In genomic region chr9:128008171-128008570, GRCh38 we compare ENCODE assay signal across 14 cellular contexts. TPM values are rescaled to one million over a fixed set of nuclear protein-coding genes. Genes with fewer than 3 reads are reported as not detected.
DNase-seq lines count a peak whose midpoint lies in the region; ATAC-seq, FAIRE-seq and TF ChIP-seq lines count a peak whose summit lies in the region.
"Had no signal": no experiment of that assay in that cellular context is flagged by ENCODE, and none has a peak within 500 bp of the region (broad histone marks: within the 10 kb centered on the region; RNA-seq: fewer than 3 reads in every experiment).

No MANE protein-coding gene starts in this region.

- POLR2A ChIA-PET in GM12878 (lab: Charles Lee) (interaction anchor here (0.6 to 1.7 kb wide), 4 partner anchors 18 to 38 kb away, joined by 3 to 7 read pairs (median 4); partner anchors contain the start of gene EEIG1), GM10248 (lab: Yijun Ruan, JAX) (interaction anchor here (0.6 kb wide), 1 partner anchor 1440 kb away, joined by 3 read pairs; no protein-coding TSS in a partner anchor)

- H3K27me3 Mint-ChIP-seq in activated CD4-positive, alpha-beta T cell treated with anti-CD3 and anti-CD28 coated beads, Interleukin-2, amount 10 ng/mL, durations not matched to agents 24 days and 14 days, result no peaks in the 10 kb centered on the region

- no TSS peak for BruUV-seq in GM12878 (replicated peaks; lab: Mats Ljungman, UMichigan)

- peaks cover 9% of the 10 kb centered on the region for H3K36me3 Mint-ChIP-seq in activated CD4-positive, alpha-beta T cell treated with anti-CD3 and anti-CD28 coated beads, Interleukin-2, amount 10 ng/mL, durations not matched to agents 24 days and 14 days (ENCODE audit: low read depth)

- peak overlapping the region; percentile 93 for H3K27ac Mint-ChIP-seq in activated CD4-positive, alpha-beta T cell treated with anti-CD3 and anti-CD28 coated beads, Interleukin-2, amount 10 ng/mL, durations not matched to agents 24 days and 14 days

- H3K9me3 ChIP-seq in GM12878 (replicated peaks; ENCODE audit: control insufficient read depth, insufficient read depth, low read length), result peaks cover 2% of the 10 kb centered on the region; the same call in 1 of the 3 replicates
- H3K9me3 ChIP-seq: esophagus muscularis mucosa had no signal

- H3K4me2 ChIP-seq in GM12878 (ENCODE audit: control insufficient read depth, insufficient read depth), result peak overlapping the region; percentile 61

- H3K4me1 Mint-ChIP-seq in activated CD4-positive, alpha-beta T cell treated with anti-CD3 and anti-CD28 coated beads, Interleukin-2, amount 10 ng/mL, durations not matched to agents 24 days and 14 days, result peaks cover 35% of the 10 kb centered on the region

- H3K27me3 ChIP-seq in GM12878 (replicated peaks in 1 of 2; ENCODE audit: control insufficient read depth in 2 of 2, insufficient read depth in 2 of 2, low read length in 1 of 2) (no peaks in the 10 kb centered on the region), rectal smooth muscle tissue (ENCODE audit: control insufficient read depth, insufficient read depth, low read length) (no peaks in the 10 kb centered on the region)
- H3K27me3 ChIP-seq: esophagus muscularis mucosa, tibial nerve had no signal

- H3K9me3 Mint-ChIP-seq in activated CD4-positive, alpha-beta T cell treated with anti-CD3 and anti-CD28 coated beads, Interleukin-2, amount 10 ng/mL, durations not matched to agents 24 days and 14 days, result peaks cover 5% of the 10 kb centered on the region

- in situ Hi-C loops in GM12878 (cut with MboI), result no loop called here

- SMC1A ChIA-PET in GM12878 (lab: Charles Lee; ENCODE audit: uncharacterized antibody, unreplicated experiment), result interaction anchor here (1.0 to 1.9 kb wide), 2 partner anchors 19 to 26 kb away, joined by 3 to 5 read pairs; no protein-coding TSS in a partner anchor

- no peak for DNase-seq in activated CD4-positive, alpha-beta T cell treated with anti-CD3 and anti-CD28 coated beads, Interleukin-2, amount 10 ng/mL, durations not matched to agents 24 days and 14 days
- DNase-seq in activated CD4-positive, alpha-beta T cell treated with anti-CD3 and anti-CD28 coated beads for 48 hours, result no peak
- DNase-seq in NCI-H82 (lab: John Stamatoyannopoulos, UW) (peak; percentile 91), GM12878 (ENCODE audit: low read depth, low spot score) (no peak), coronary artery (ENCODE audit: low spot score) (no peak), GM10248 (ENCODE audit: extremely low spot score) (no peak)
- no peak for DNase-seq in stimulated activated CD4-positive, alpha-beta T cell treated with anti-CD3 and anti-CD28 coated beads, Interleukin-2, amount 100 ng/mL, for 24 hours
- DNase-seq: HCEC 1CT, midbrain, NCI-H187 treated with DMSO at 0.1 percent for 48 hours had no signal

- H3K27ac ChIP-seq in GM12878 (ENCODE audit: control insufficient read depth, insufficient read depth), result peak overlapping the region; percentile 24; the same call in 1 of the 2 replicates
- H3K27ac ChIP-seq in rectal smooth muscle tissue (ENCODE audit: low read depth, low read length), result no peak overlapping the region
- no peak overlapping the region for H3K27ac ChIP-seq in coronary artery

- no peaks in the 10 kb centered on the region for H3K79me2 ChIP-seq in GM12878 (ENCODE audit: control insufficient read depth, insufficient read depth, low read length)

- ATAC-seq in GM12878, result peak; percentile 10; the same call in 1 of the 3 replicates

- RAD21 ChIA-PET in GM12878 (lab: Charles Lee; ENCODE audit: unreplicated experiment), result no interaction called here

- no peak for FAIRE-seq in GM12878 (lab: Jason Lieb, UNC)
- FAIRE-seq: A204.1 had no signal

- no peak overlapping the region for H3K9ac ChIP-seq in GM12878 (ENCODE audit: control insufficient read depth, insufficient read depth, low read length)
- no peak overlapping the region for H3K9ac ChIP-seq in rectal smooth muscle tissue (ENCODE audit: low read length)

- H3K4me3 ChIP-seq in GM12878, result no peak overlapping the region
- peak overlapping the region; percentile 9 for H3K4me3 ChIP-seq in rectal smooth muscle tissue (ENCODE audit: low read length)
- H3K4me3 ChIP-seq in coronary artery, result no peak overlapping the region
- H3K4me3 ChIP-seq: esophagus muscularis mucosa, tibial nerve had no signal

- H2AFZ ChIP-seq in GM12878 (ENCODE audit: control insufficient read depth, low read depth, low read length), result peak overlapping the region; percentile 74

- no peak for TF ChIP-seq CTCF in GM12878 (IDR thresholded peaks at IDR 0.05 in 2 of 3, conservative IDR thresholded peaks at IDR 0.05 in 1 of 3; ENCODE audit: control insufficient read depth in 2 of 3, extremely low read depth in 1 of 3, insufficient read depth in 1 of 3, low read depth in 3 of 3, low read length in 3 of 3)
- TF ChIP-seq CTCF in coronary artery (IDR thresholded peaks at IDR 0.05), result no peak
- TF ChIP-seq CTCF in GM10248 (IDR thresholded peaks at IDR 0.05; ENCODE audit: control extremely low read depth, extremely low read depth, low read depth, missing control alignments), result no peak

- H3K36me3 ChIP-seq in GM12878 (ENCODE audit: control insufficient read depth in 2 of 2, insufficient read depth in 2 of 2, low read length in 1 of 2) (no peaks in the 10 kb centered on the region), rectal smooth muscle tissue (ENCODE audit: control insufficient read depth, insufficient read depth, low read length) (no peaks in the 10 kb centered on the region)
- H3K36me3 ChIP-seq: esophagus muscularis mucosa, tibial nerve had no signal

- no peaks in the 10 kb centered on the region for H4K20me1 ChIP-seq in GM12878 (ENCODE audit: control insufficient read depth, insufficient read depth)

- intact Hi-C loops in activated CD4-positive, alpha-beta T cell treated with anti-CD3 and anti-CD28 coated beads, Interleukin-2, amount 10 ng/mL, durations not matched to agents 24 days and 14 days (cut with micrococcal nuclease), result no loop called here
- intact Hi-C loops in GM12878 (cut with micrococcal nuclease; ENCODE audit: unreplicated experiment), result no loop called here

- WGBS in GM12878 (ENCODE audit: insufficient coverage, insufficient replicate concordance, low lambda C conversion rate, missing lambda C conversion rate), result 38% methylated on average over 5 of the region's 5 CpGs

- TF ChIP-seq EP300 in GM12878 (IDR thresholded peaks at IDR 0.05; ENCODE audit: borderline replicate concordance in 1 of 2, control insufficient read depth in 1 of 2, low read depth in 2 of 2, low read length in 2 of 2), result no peak

- TF ChIP-seq RAD21 in GM12878 (IDR thresholded peaks at IDR 0.05; ENCODE audit: insufficient read depth, low read depth, low read length), result no peak

- peaks cover 21% of the 10 kb centered on the region for H3K4me1 ChIP-seq in GM12878 (ENCODE audit: control insufficient read depth, insufficient read depth, low read length)
- no peaks in the 10 kb centered on the region for H3K4me1 ChIP-seq in rectal smooth muscle tissue (ENCODE audit: control insufficient read depth, insufficient read depth, low read length)

- CTCF ChIA-PET in GM12878 (lab: Yijun Ruan, JAX) (interaction anchor here (2.0 kb wide), 1 partner anchor 26 kb away, joined by 5 read pairs; no protein-coding TSS in a partner anchor), GM10248 (lab: Yijun Ruan, JAX) (interaction anchor here (1.7 to 2.1 kb wide), 2 partner anchors 9 to 10 kb away, joined by 5 to 6 read pairs; no protein-coding TSS in a partner anchor)

- peak overlapping the region; percentile 80 for H3K4me3 Mint-ChIP-seq in activated CD4-positive, alpha-beta T cell treated with anti-CD3 and anti-CD28 coated beads, Interleukin-2, amount 10 ng/mL, durations not matched to agents 24 days and 14 days

- TF ChIP-seq POLR2A in GM12878 (IDR thresholded peaks at IDR 0.05; ENCODE audit: low read depth, low read length), result no peak

RNA-seq across cellular contexts. Expression of gene EEIG1, which starts 27.4 kb away (rescaled TPM):
- 56.1 and 64.4 TPM in 2 replicates for total RNA-seq in activated CD4-positive, alpha-beta T cell treated with anti-CD3 and anti-CD28 coated beads, Interleukin-2, amount 10 ng/mL, durations not matched to agents 24 days and 14 days
- 23.5 and 27.2 TPM in 2 replicates for total RNA-seq in GM12878 (2013; cell fraction: nucleolus; rRNA removed)
- total RNA-seq in GM12878 (2014; rRNA removed) (7.4 TPM in 2 replicates), GM12878 (2014; rRNA removed; fragmentation: Illumina TruSeq; extraction: Trizol) (8.5 and 9.5 TPM in 2 replicates), GM12878 (2021) (69.7 and 75.9 TPM in 2 replicates)
- 116 TPM for polyA plus RNA-seq in GM12878 (2011; ENCODE audit: low read depth)
- polyA plus RNA-seq in GM12878 (2011; rRNA removed) (3.3 and 6.6 TPM in 2 replicates), GM12878 (2014; fragmentation: Illumina TruSeq; extraction: Trizol) (7.2 and 16.9 TPM in 2 replicates), GM12878 (2014; fragmentation: Nextera tagmentation; extraction: Ambion mirVana) (1 to 10 TPM; 1.2 to 2.7 TPM), GM12878 (2014; rRNA removed) (20.7 and 21.5 TPM in 2 replicates), GM12878 (2016; fragmentation: Nextera tagmentation; extraction: Ambion mirVana) (10 to 100 TPM in 1 of 2 experiments, 1 to 10 TPM in 1; 8.5 to 12.9 TPM)
- 10.5 and 12.0 TPM in 2 replicates for polyA plus RNA-seq in GM12878 (2011; cell fraction: cytosol; rRNA removed)
- polyA plus RNA-seq in GM12878 (2011; cell fraction: nucleus; rRNA removed), result 13.2 and 14.7 TPM in 2 replicates
- 61.5 and 83.9 TPM in 2 replicates for polyA plus RNA-seq in GM12878 (2012)
- 2.9 and 6.1 TPM in 2 replicates for polyA minus RNA-seq in GM12878 (2011; rRNA and poly(A)+ RNA removed)
- 4.0 and 8.6 TPM in 2 replicates for polyA minus RNA-seq in GM12878 (2011; cell fraction: cytosol; rRNA and poly(A)+ RNA removed)
- 2.8 and 6.3 TPM in 2 replicates for polyA minus RNA-seq in GM12878 (2011; cell fraction: nucleus; rRNA and poly(A)+ RNA removed)

RNA-seq across cellular contexts. Expression of gene NAIF1, which starts 58.9 kb away (rescaled TPM):
- total RNA-seq in activated CD4-positive, alpha-beta T cell treated with anti-CD3 and anti-CD28 coated beads, Interleukin-2, amount 10 ng/mL, durations not matched to agents 24 days and 14 days, result 9.6 and 11.1 TPM in 2 replicates
- total RNA-seq in GM12878 (2013; cell fraction: nucleolus; rRNA removed), result 8.3 and 10.0 TPM in 2 replicates
- 10.7 and 14.2 TPM in 2 replicates for total RNA-seq in GM12878 (2014; rRNA removed)
- total RNA-seq in GM12878 (2014; rRNA removed; fragmentation: Illumina TruSeq; extraction: Trizol), result 6.3 and 6.4 TPM in 2 replicates
- total RNA-seq in GM12878 (2021), result 8.6 and 10.3 TPM in 2 replicates
- polyA plus RNA-seq in GM12878 (2011; ENCODE audit: low read depth), result 4.5 TPM
- 6.1 and 9.4 TPM in 2 replicates for polyA plus RNA-seq in GM12878 (2011; rRNA removed)
- 12.1 and 15.0 TPM in 2 replicates for polyA plus RNA-seq in GM12878 (2011; cell fraction: cytosol; rRNA removed)
- 5.9 and 7.8 TPM in 2 replicates for polyA plus RNA-seq in GM12878 (2011; cell fraction: nucleus; rRNA removed)
- 8.4 and 9.3 TPM in 2 replicates for polyA plus RNA-seq in GM12878 (2012)
- 5.2 and 6.2 TPM in 2 replicates for polyA plus RNA-seq in GM12878 (2014; fragmentation: Illumina TruSeq; extraction: Trizol)
- polyA plus RNA-seq in GM12878 (2014; fragmentation: Nextera tagmentation; extraction: Ambion mirVana), result 1 to 10 TPM; 2.4 to 5.2 TPM
- polyA plus RNA-seq in GM12878 (2014; rRNA removed), result 8.5 and 9.3 TPM in 2 replicates
- polyA plus RNA-seq in GM12878 (2016; fragmentation: Nextera tagmentation; extraction: Ambion mirVana), result 1 to 10 TPM; 5.0 to 7.9 TPM
- polyA minus RNA-seq in GM12878 (2011; rRNA and poly(A)+ RNA removed), result 11.7 and 16.2 TPM in 2 replicates
- polyA minus RNA-seq in GM12878 (2011; cell fraction: cytosol; rRNA and poly(A)+ RNA removed), result 6.7 and 10.7 TPM in 2 replicates
- 1.8 and 5.3 TPM in 2 replicates for polyA minus RNA-seq in GM12878 (2011; cell fraction: nucleus; rRNA and poly(A)+ RNA removed)

RNA-seq across cellular contexts. Expression of gene SLC25A25, which starts 59.9 kb away (rescaled TPM):
- total RNA-seq in activated CD4-positive, alpha-beta T cell treated with anti-CD3 and anti-CD28 coated beads, Interleukin-2, amount 10 ng/mL, durations not matched to agents 24 days and 14 days, result 12.2 and 14.0 TPM in 2 replicates
- 21.3 and 21.7 TPM in 2 replicates for total RNA-seq in GM12878 (2013; cell fraction: nucleolus; rRNA removed)
- total RNA-seq in GM12878 (2014; rRNA removed), result 17.1 and 17.5 TPM in 2 replicates
- 10.1 and 10.2 TPM in 2 replicates for total RNA-seq in GM12878 (2014; rRNA removed; fragmentation: Illumina TruSeq; extraction: Trizol)
- 14.3 and 15.7 TPM in 2 replicates for total RNA-seq in GM12878 (2021)
- polyA plus RNA-seq in GM12878 (2011; ENCODE audit: low read depth), result 3.3 TPM
- 5.9 and 8.2 TPM in 2 replicates for polyA plus RNA-seq in GM12878 (2011; rRNA removed)
- polyA plus RNA-seq in GM12878 (2011; cell fraction: cytosol; rRNA removed), result 6.2 and 8.2 TPM in 2 replicates
- polyA plus RNA-seq in GM12878 (2011; cell fraction: nucleus; rRNA removed), result 10.2 and 14.8 TPM in 2 replicates
- polyA plus RNA-seq in GM12878 (2012), result 7.6 and 8.5 TPM in 2 replicates
- 3.2 and 6.6 TPM in 2 replicates for polyA plus RNA-seq in GM12878 (2014; fragmentation: Illumina TruSeq; extraction: Trizol)
- under 1 TPM in 1 of 2 experiments, not detected in 1; 0.04 TPM for polyA plus RNA-seq in GM12878 (2014; fragmentation: Nextera tagmentation; extraction: Ambion mirVana)
- 12.4 and 13.4 TPM in 2 replicates for polyA plus RNA-seq in GM12878 (2014; rRNA removed)
- polyA plus RNA-seq in GM12878 (2016; fragmentation: Nextera tagmentation; extraction: Ambion mirVana), result 10 to 100 TPM; 12.4 to 13.6 TPM
- polyA minus RNA-seq in GM12878 (2011; rRNA and poly(A)+ RNA removed), result 5.6 and 9.7 TPM in 2 replicates
- polyA minus RNA-seq in GM12878 (2011; cell fraction: cytosol; rRNA and poly(A)+ RNA removed), result 3.7 and 5.5 TPM in 2 replicates
- 3.9 and 5.6 TPM in 2 replicates for polyA minus RNA-seq in GM12878 (2011; cell fraction: nucleus; rRNA and poly(A)+ RNA removed)
